ENCODE assay signal across 18 cellular contexts in the genomic region with DNA sequence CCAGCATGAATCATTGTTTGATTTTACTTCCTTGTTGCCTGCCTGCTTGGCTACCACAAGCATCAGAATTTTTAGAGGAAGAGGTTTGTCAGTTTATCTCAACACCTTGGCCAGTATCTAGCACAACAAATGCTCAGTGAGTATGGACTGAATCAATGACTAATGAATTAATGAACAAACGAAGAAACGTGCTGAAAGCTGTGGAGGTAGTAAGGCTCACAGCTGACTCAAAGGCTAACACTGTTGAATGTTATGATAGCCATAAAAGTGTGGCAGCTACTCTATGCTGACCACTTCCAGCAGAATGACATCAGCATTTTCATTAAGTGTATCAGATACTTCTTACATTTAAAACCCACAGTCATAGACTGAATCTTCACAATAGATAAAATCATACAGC.
DNase-seq lines count a peak whose midpoint lies in the region; FAIRE-seq and TF ChIP-seq lines count a peak whose summit lies in the region.
"Had no signal": no experiment of that assay in that cellular context is flagged by ENCODE, and none has a peak within 500 bp of the region (broad histone marks: within the 10 kb centered on the region; RNA-seq: fewer than 3 reads in every experiment).

No MANE protein-coding gene starts in this region.

- no peak for TF ChIP-seq CTCF in HFF-Myc (IDR thresholded peaks at IDR 0.05; ENCODE audit: low read depth, low read length, missing control alignments)
- no peak for TF ChIP-seq CTCF in astrocyte (IDR thresholded peaks at IDR 0.05; ENCODE audit: insufficient read depth, low read depth, low read length)
- no peak for TF ChIP-seq CTCF in lower leg skin (IDR thresholded peaks at IDR 0.05)

- no peaks in the 10 kb centered on the region for H3K27me3 Mint-ChIP-seq in astrocyte (ENCODE audit: low read depth, unreplicated experiment)

- H3K9ac ChIP-seq in astrocyte (ENCODE audit: low read length), result no peak overlapping the region
- H3K9ac ChIP-seq: BLaER1 treated with 17β-estradiol and CSF1 and Interleukin-3, amounts not matched to agents 10 nM and 100 nM; parathyroid adenoma had no signal

- H3K27me3 ChIP-seq in astrocyte (ENCODE audit: insufficient read depth, low read length), result no peaks in the 10 kb centered on the region
- H3K27me3 ChIP-seq: BLaER1 treated with 17β-estradiol and CSF1 and Interleukin-3, amounts not matched to agents 10 nM and 100 nM; vagina had no signal

- TF ChIP-seq POLR2A in lower leg skin (IDR thresholded peaks at IDR 0.05), result no peak

- H4K20me1 ChIP-seq in astrocyte (ENCODE audit: insufficient read depth, low read length), result no peaks in the 10 kb centered on the region
- H4K20me1 ChIP-seq: BLaER1 treated with 17β-estradiol and CSF1 and Interleukin-3, amounts not matched to agents 10 nM and 100 nM had no signal

- H3K9me3 Mint-ChIP-seq in astrocyte (ENCODE audit: unreplicated experiment), result no peaks in the 10 kb centered on the region

- no peaks in the 10 kb centered on the region for H3K79me2 ChIP-seq in astrocyte (ENCODE audit: insufficient read depth, low read length)
- H3K79me2 ChIP-seq: parathyroid adenoma had no signal

- no peaks in the 10 kb centered on the region for H3K9me3 ChIP-seq in astrocyte (ENCODE audit: insufficient read depth, low read depth, low read length)
- H3K9me3 ChIP-seq: vagina had no signal

- 44 to 55% methylated on average over 2 of the region's 2 CpGs for WGBS in lower leg skin, 2 donors

- FAIRE-seq in astrocyte (lab: Jason Lieb, UNC), result no peak
- FAIRE-seq: TTC549 had no signal

- peak overlapping the region; percentile 24 for H3K4me2 ChIP-seq in astrocyte (ENCODE audit: low read length)
- H3K4me2 ChIP-seq: BLaER1 treated with 17β-estradiol and CSF1 and Interleukin-3, amounts not matched to agents 10 nM and 100 nM had no signal

- peaks cover 12% of the 10 kb centered on the region for H3K4me1 ChIP-seq in astrocyte (ENCODE audit: insufficient read depth, low read length)
- H3K4me1 ChIP-seq: BLaER1 treated with 17β-estradiol and CSF1 and Interleukin-3, amounts not matched to agents 10 nM and 100 nM; parathyroid adenoma; vagina had no signal

- intact Hi-C loops in lower leg skin (cut with DNase I; ENCODE audit: low total_unique reads), result no loop called here

- no peak overlapping the region for H3K4me3 Mint-ChIP-seq in astrocyte (ENCODE audit: unreplicated experiment)
- H3K4me3 Mint-ChIP-seq: activated CD8-positive, alpha-beta T cell treated with anti-CD3 and anti-CD28 coated beads, Interleukin-2, amount 10 ng/mL, durations not matched to agents 7 days and 5 days; IgD-negative memory B cell had no signal

- H3K4me1 Mint-ChIP-seq in astrocyte (ENCODE audit: low read depth, unreplicated experiment), result peaks cover 4% of the 10 kb centered on the region

- DNase-seq in AG08395 (ENCODE audit: low spot score), result peak; percentile 27
- peak; percentile 47 for DNase-seq in HFF-Myc (ENCODE audit: extremely low read depth, low read depth)
- peak; percentile 79 for DNase-seq in astrocyte (ENCODE audit: low read depth)
- peak; percentile 75 for DNase-seq in iris pigment epithelial cell (ENCODE audit: low read depth)
- no peak for DNase-seq in nucleus accumbens (lab: John Stamatoyannopoulos, UW)
- DNase-seq in putamen (ENCODE audit: low spot score), result no peak
- DNase-seq in NK-92 (lab: John Stamatoyannopoulos, UW; ENCODE audit: unreplicated experiment), result no peak
- no peak for DNase-seq in lower leg skin (ENCODE audit: low spot score in 2 of 2)
- DNase-seq: activated CD8-positive, alpha-beta T cell treated with anti-CD3 and anti-CD28 coated beads, Interleukin-2, amount 10 ng/mL, durations not matched to agents 7 days and 5 days; erythroblast; NCI-H1436 treated with DMSO at 0.1 percent for 48 hours; NCI-H748 treated with DMSO at 0.1 percent for 48 hours; stimulated activated CD4-positive, alpha-beta T cell treated with anti-CD3 and anti-CD28 coated beads, Interleukin-2, amount 100 ng/mL, for 48 hours had no signal

- peak overlapping the region; percentile 38 for H3K27ac ChIP-seq in astrocyte (ENCODE audit: low read depth, low read length)
- H3K27ac ChIP-seq: BLaER1 treated with 17β-estradiol and CSF1 and Interleukin-3, amounts not matched to agents 10 nM and 100 nM; parathyroid adenoma; vagina had no signal

- H3K27ac Mint-ChIP-seq in astrocyte (ENCODE audit: unreplicated experiment), result peak overlapping the region; percentile 16
- H3K27ac Mint-ChIP-seq: activated CD8-positive, alpha-beta T cell treated with anti-CD3 and anti-CD28 coated beads, Interleukin-2, amount 10 ng/mL, durations not matched to agents 7 days and 5 days had no signal

- no peak overlapping the region for H2AFZ ChIP-seq in astrocyte (ENCODE audit: low read depth, low read length)
- H2AFZ ChIP-seq: parathyroid adenoma had no signal

- H3K36me3 ChIP-seq in astrocyte (ENCODE audit: insufficient read depth, low read length), result no peaks in the 10 kb centered on the region
- H3K36me3 ChIP-seq: BLaER1 treated with 17β-estradiol and CSF1 and Interleukin-3, amounts not matched to agents 10 nM and 100 nM; vagina had no signal

- H3K4me3 ChIP-seq in HFF-Myc (replicated peaks; ENCODE audit: low read depth, low read length) (no peak overlapping the region), astrocyte (ENCODE audit: insufficient read depth, low read depth, low read length) (no peak overlapping the region), lower leg skin (ENCODE audit: low read depth, poor library complexity, severe bottlenecking) (no peak overlapping the region)
- H3K4me3 ChIP-seq: BLaER1 treated with 17β-estradiol and CSF1 and Interleukin-3, amounts not matched to agents 10 nM and 100 nM; vagina had no signal

- no peaks in the 10 kb centered on the region for H3K36me3 Mint-ChIP-seq in astrocyte (ENCODE audit: low read depth, unreplicated experiment)
- H3K36me3 Mint-ChIP-seq: IgD-negative memory B cell had no signal

Comparison
In these comparisons a context has a peak if more than half of its experiments do, and no peak if none do; other contexts are left out.
1. DNase-seq: peak in AG08395 (single experiment), HFF-Myc (single experiment), astrocyte (single experiment) and iris pigment epithelial cell (single experiment); none in nucleus accumbens (0 of 56), putamen (single experiment), NK-92 (single experiment) and lower leg skin (0 of 2).